ENCODE assay signal across 15 cellular contexts in the genomic region with DNA sequence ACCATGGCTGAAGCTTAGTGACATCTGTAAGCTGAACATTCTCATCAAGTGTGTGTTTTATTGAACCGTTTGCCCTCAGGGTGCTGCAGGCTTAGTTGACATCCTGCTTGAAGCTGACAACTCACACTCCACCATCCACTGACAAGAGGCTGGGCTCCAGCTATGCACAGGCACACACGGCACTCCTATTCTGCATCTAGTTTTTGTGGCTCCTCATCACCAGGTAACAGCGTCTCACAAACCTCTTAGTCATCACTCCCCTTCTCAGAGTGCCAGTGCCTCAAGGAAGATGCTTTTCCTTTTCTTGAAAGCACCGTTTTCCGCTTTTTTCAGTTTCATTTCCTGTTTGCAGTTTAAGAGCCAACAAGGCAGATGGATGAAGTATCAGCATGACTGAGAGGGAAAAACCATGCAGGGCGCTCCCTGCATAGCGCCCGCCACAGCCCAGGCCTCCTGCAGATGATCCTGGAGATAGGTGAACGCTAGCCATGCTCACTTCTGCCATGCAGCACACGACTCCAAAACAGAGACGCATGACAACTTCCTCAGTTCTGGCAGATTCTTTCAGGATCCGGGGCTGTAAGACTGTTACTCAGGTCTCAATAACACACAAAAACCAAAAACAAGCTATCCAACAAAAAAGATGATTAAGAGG.
DNase-seq lines count a peak whose midpoint lies in the region; ATAC-seq, FAIRE-seq and TF ChIP-seq lines count a peak whose summit lies in the region.
"Had no signal": no experiment of that assay in that cellular context is flagged by ENCODE, and none has a peak within 500 bp of the region (broad histone marks: within the 10 kb centered on the region; RNA-seq: fewer than 3 reads in every experiment).

No MANE protein-coding gene starts in this region.

- H3K4me3 ChIP-seq in bronchial epithelial cell (ENCODE audit: low read depth, low read length) = no peak overlapping the region
- H3K4me3 ChIP-seq: heart right ventricle, upper lobe of left lung had no signal

- peak; percentile 98 for FAIRE-seq in bronchial epithelial cell (lab: Jason Lieb, UNC)
- FAIRE-seq: astrocyte had no signal

- no peaks in the 10 kb centered on the region for H3K9me3 Mint-ChIP-seq in stimulated activated effector memory CD8-positive, alpha-beta T cell treated with anti-CD3 and anti-CD28 coated beads, Interleukin-12 subunit alpha, Interleukin-12 subunit beta, amount 100 ng/mL, for 72 hours
- peaks cover 7% of the 10 kb centered on the region for H3K9me3 Mint-ChIP-seq in HFFc6

- no peaks in the 10 kb centered on the region for H3K36me3 ChIP-seq in bronchial epithelial cell (ENCODE audit: control insufficient read depth, insufficient read depth, low read length)
- H3K36me3 ChIP-seq: heart right ventricle, upper lobe of left lung had no signal

- H3K27me3 ChIP-seq in bronchial epithelial cell (ENCODE audit: control insufficient read depth, insufficient read depth, low read length) = peaks cover 2% of the 10 kb centered on the region
- H3K27me3 ChIP-seq: heart right ventricle, upper lobe of left lung had no signal

- ATAC-seq in T-helper 17 cell = peak; percentile 59
- peak; percentile 50 for ATAC-seq in stimulated activated effector memory CD8-positive, alpha-beta T cell treated with anti-CD3 and anti-CD28 coated beads, Interleukin-12 subunit alpha, Interleukin-12 subunit beta, amount 100 ng/mL, for 72 hours
- ATAC-seq in GM18870 (IDR thresholded peaks at IDR 0.05; ENCODE audit: unreplicated experiment) = no peak
- ATAC-seq: left lobe of liver had no signal

- H3K4me1 Mint-ChIP-seq in T-helper 17 cell = peaks cover 54% of the 10 kb centered on the region
- peaks cover 42% of the 10 kb centered on the region for H3K4me1 Mint-ChIP-seq in stimulated activated effector memory CD8-positive, alpha-beta T cell treated with anti-CD3 and anti-CD28 coated beads, Interleukin-12 subunit alpha, Interleukin-12 subunit beta, amount 100 ng/mL, for 72 hours
- H3K4me1 Mint-ChIP-seq in HFFc6 (ENCODE audit: low read depth) = peaks cover 12% of the 10 kb centered on the region; the same call in 1 of the 2 replicates

- peak; percentile 19 to 36 for DNase-seq in activated CD4-positive, alpha-beta T cell treated with anti-CD3 and anti-CD28 coated beads for 4 hours
- no peak for DNase-seq in activated CD4-positive, alpha-beta T cell treated with anti-CD3 and anti-CD28 coated beads, Interleukin-2, amount 50 U/mL, for 1 hour
- no peak for DNase-seq in T-helper 17 cell
- DNase-seq in bronchial epithelial cell (ENCODE audit: low read depth) = peak; percentile 31
- no peak for DNase-seq in stimulated activated effector memory CD8-positive, alpha-beta T cell treated with anti-CD3 and anti-CD28 coated beads, Interleukin-12 subunit alpha, Interleukin-12 subunit beta, amount 100 ng/mL, for 72 hours (ENCODE audit: low spot score in 2 of 2)
- no peak for DNase-seq in HFFc6
- DNase-seq in medulla oblongata (ENCODE audit: extremely low spot score) = no peak
- DNase-seq: ACHN, heart right ventricle, Kasumi-1, NCI-H2107 had no signal

- peaks cover 2% of the 10 kb centered on the region for H3K9me3 ChIP-seq in T-helper 17 cell (ENCODE audit: control insufficient read depth, low read length, poor library complexity, severe bottlenecking)
- H3K9me3 ChIP-seq: heart right ventricle, upper lobe of left lung had no signal

- H3K27me3 Mint-ChIP-seq in T-helper 17 cell (no peaks in the 10 kb centered on the region), HFFc6 (ENCODE audit: insufficient read depth) (peaks cover 7% of the 10 kb centered on the region)

- TF ChIP-seq CTCF in bronchial epithelial cell (IDR thresholded peaks at IDR 0.05; ENCODE audit: insufficient read depth, low read length, severe bottlenecking) = no peak
- TF ChIP-seq CTCF in HFFc6 (IDR thresholded peaks at IDR 0.05) = no peak

- H3K27ac Mint-ChIP-seq in T-helper 17 cell = peak overlapping the region; percentile 90
- H3K27ac Mint-ChIP-seq in stimulated activated effector memory CD8-positive, alpha-beta T cell treated with anti-CD3 and anti-CD28 coated beads, Interleukin-12 subunit alpha, Interleukin-12 subunit beta, amount 100 ng/mL, for 72 hours = no peak overlapping the region
- no peak overlapping the region for H3K27ac Mint-ChIP-seq in HFFc6

- no peaks in the 10 kb centered on the region for H3K36me3 Mint-ChIP-seq in T-helper 17 cell (ENCODE audit: low read depth)
- no peaks in the 10 kb centered on the region for H3K36me3 Mint-ChIP-seq in stimulated activated effector memory CD8-positive, alpha-beta T cell treated with anti-CD3 and anti-CD28 coated beads, Interleukin-12 subunit alpha, Interleukin-12 subunit beta, amount 100 ng/mL, for 72 hours
- no peaks in the 10 kb centered on the region for H3K36me3 Mint-ChIP-seq in HFFc6 (ENCODE audit: low read depth)

- H3K4me3 Mint-ChIP-seq in T-helper 17 cell (peak overlapping the region; percentile 66), HFFc6 (no peak overlapping the region)
- H3K4me3 Mint-ChIP-seq in stimulated activated effector memory CD8-positive, alpha-beta T cell treated with anti-CD3 and anti-CD28 coated beads, Interleukin-12 subunit alpha, Interleukin-12 subunit beta, amount 100 ng/mL, for 72 hours = no peak overlapping the region

Comparison
In these comparisons a context has a peak if more than half of its experiments do, and no peak if none do; other contexts are left out.
1. DNase-seq: peak in activated CD4-positive, alpha-beta T cell treated with anti-CD3 and anti-CD28 coated beads for 4 hours (2 of 2) and bronchial epithelial cell (single experiment); none in activated CD4-positive, alpha-beta T cell treated with anti-CD3 and anti-CD28 coated beads, Interleukin-2, amount 50 U/mL, for 1 hour (single experiment), T-helper 17 cell (0 of 3), stimulated activated effector memory CD8-positive, alpha-beta T cell treated with anti-CD3 and anti-CD28 coated beads, Interleukin-12 subunit alpha, Interleukin-12 subunit beta, amount 100 ng/mL, for 72 hours (0 of 2), HFFc6 (single experiment) and medulla oblongata (single experiment).